Comparison of ENCODE assay signal across 8 cellular contexts in genomic region chr1:64505232-64505943, GRCh38. TPM values are rescaled to one million over a fixed set of nuclear protein-coding genes. Genes with fewer than 3 reads are reported as not detected.
DNase-seq lines count a peak whose midpoint lies in the region; ATAC-seq and TF ChIP-seq lines count a peak whose summit lies in the region.

No MANE protein-coding gene starts in this region.

- peak overlapping the region; percentile 66 for H4K8ac ChIP-seq in trophoblast cell (ENCODE audit: low read depth, low read length)

- H3K4me1 ChIP-seq in BLaER1 treated with 17β-estradiol and CSF1 and Interleukin-3, amounts not matched to agents 10 nM and 100 nM: peaks cover 11 to 61% (median 47%) of the 10 kb centered on the region in 10 experiments; a peak in 19 of 20 replicates
- H3K4me1 ChIP-seq in gastroesophageal sphincter (peaks cover 0 to 40% (median 6%) of the 10 kb centered on the region in 3 donors), trophoblast cell (ENCODE audit: control insufficient read depth in 1 of 2, insufficient read depth in 2 of 2, low read length in 2 of 2) (peaks cover 3 to 5% of the 10 kb centered on the region in 2 experiments), A673 (ENCODE audit: insufficient read depth, low read length, poor library complexity, severe bottlenecking) (peaks cover 73% of the 10 kb centered on the region)

- TF ChIP-seq EP300 in gastroesophageal sphincter (IDR thresholded peaks at IDR 0.05): no peak

- H3K79me2 ChIP-seq in trophoblast cell (ENCODE audit: control insufficient read depth, insufficient read depth, low read length, poor library complexity): no peaks in the 10 kb centered on the region

- H3K27ac ChIP-seq in BLaER1 treated with 17β-estradiol and CSF1 and Interleukin-3, amounts not matched to agents 10 nM and 100 nM: peak overlapping the region in 9 of 11 experiments; percentile 52 to 83 (median 75); a peak in 17 of 22 replicates
- H3K27ac ChIP-seq in gastroesophageal sphincter: peak overlapping the region in 3 of 4 donors; percentile 3 to 73 (median 61)
- H3K27ac ChIP-seq in trophoblast cell (ENCODE audit: low read depth, low read length): no peak overlapping the region
- no peak overlapping the region for H3K27ac ChIP-seq in A673 (ENCODE audit: low read depth, low read length, poor library complexity, severe bottlenecking)

- POLR2A ChIA-PET in A673 (lab: Charles Lee; ENCODE audit: low non-redundant PET): no interaction called here

- peak overlapping the region; percentile 49 to 79 (median 77); a peak in 21 of 22 replicates for H3K9ac ChIP-seq in BLaER1 treated with 17β-estradiol and CSF1 and Interleukin-3, amounts not matched to agents 10 nM and 100 nM
- H3K9ac ChIP-seq in trophoblast cell (ENCODE audit: low read length): peak overlapping the region; percentile 19

- H3K79me1 ChIP-seq in trophoblast cell (ENCODE audit: low read length): no peaks in the 10 kb centered on the region

- no peak overlapping the region for H2BK120ac ChIP-seq in trophoblast cell (ENCODE audit: insufficient read depth, low read length, poor library complexity)

- H4K12ac ChIP-seq in trophoblast cell (ENCODE audit: low read depth, low read length): peak overlapping the region; percentile 75

- no peak for TF ChIP-seq POLR2A in gastroesophageal sphincter (IDR thresholded peaks at IDR 0.05)

- H4K20me1 ChIP-seq in BLaER1 treated with 17β-estradiol and CSF1 and Interleukin-3, amounts not matched to agents 10 nM and 100 nM: no peaks in the 10 kb centered on the region

- H3K4me3 ChIP-seq in BLaER1 treated with 17β-estradiol and CSF1 and Interleukin-3, amounts not matched to agents 10 nM and 100 nM: peak overlapping the region; percentile 55 to 72 (median 60)
- peak overlapping the region; percentile 49 to 56 for H3K4me3 ChIP-seq in gastroesophageal sphincter
- peak overlapping the region; percentile 55 for H3K4me3 ChIP-seq in trophoblast cell (ENCODE audit: low read depth, low read length)
- no peak overlapping the region for H3K4me3 ChIP-seq in A673 (ENCODE audit: low read depth, low read length, poor library complexity, severe bottlenecking)

- 11% methylated on average over 5 of the region's 51 CpGs; no CpG with 5 or more reads in 1 of the 2 donors for WGBS in gastroesophageal sphincter (ENCODE audit: low coverage in 1 of 2), 2 donors
- no CpG with 5 or more reads among the region's 51 CpGs for WGBS in trophoblast cell (ENCODE audit: extremely low coverage, insufficient coverage, insufficient read length)

- H3K18ac ChIP-seq in trophoblast cell (ENCODE audit: low read length): no peak overlapping the region

- peak overlapping the region; percentile 56 for H3K14ac ChIP-seq in trophoblast cell (ENCODE audit: low read length)

- no peak overlapping the region for H3K23ac ChIP-seq in trophoblast cell (ENCODE audit: low read length)

- H2BK5ac ChIP-seq in trophoblast cell (ENCODE audit: low read depth, low read length, poor library complexity): no peak overlapping the region

- H2AK5ac ChIP-seq in trophoblast cell (ENCODE audit: low read length): no peak overlapping the region

- no peak overlapping the region for H2BK12ac ChIP-seq in trophoblast cell (ENCODE audit: low read length)

- H3K27me3 ChIP-seq in BLaER1 treated with 17β-estradiol and CSF1 and Interleukin-3, amounts not matched to agents 10 nM and 100 nM: no peaks in the 10 kb centered on the region
- H3K27me3 ChIP-seq in gastroesophageal sphincter: no peaks in the 10 kb centered on the region
- peaks cover 2% of the 10 kb centered on the region for H3K27me3 ChIP-seq in trophoblast cell (ENCODE audit: insufficient read depth, low read length)
- no peaks in the 10 kb centered on the region for H3K27me3 ChIP-seq in A673 (replicated peaks; ENCODE audit: insufficient read depth, low read depth, low read length, poor library complexity)

- ATAC-seq in gastroesophageal sphincter (peak; percentile 42), GM19397 (IDR thresholded peaks at IDR 0.05; ENCODE audit: unreplicated experiment) (no peak)

- no TSS peak for BruUV-seq in A673 (replicated peaks; lab: Mats Ljungman, UMichigan)

- DNase-seq in NCI-H2171 treated with DMSO at 0.1 percent for 48 hours (lab: John Stamatoyannopoulos, UW) (peak; percentile 83), activated T-helper 1 cell treated with Interleukin-2 at 50 U/mL for 16 hours (ENCODE audit: low read depth) (peak; percentile 11), trophoblast cell (peak in 1 of 2 donors; percentile 34), A673 (ENCODE audit: low spot score) (no peak), GDM1 (lab: John Stamatoyannopoulos, UW) (no peak)

- peak overlapping the region; percentile 99 for H2AFZ ChIP-seq in trophoblast cell (ENCODE audit: insufficient read depth, low read length, poor library complexity)

- no peak for TF ChIP-seq CTCF in gastroesophageal sphincter (IDR thresholded peaks at IDR 0.05)
- no peak for TF ChIP-seq CTCF in A673 (conservative IDR thresholded peaks at IDR 0.05; ENCODE audit: low read depth, low read length)

- no peak overlapping the region for H4K91ac ChIP-seq in trophoblast cell (ENCODE audit: low read depth, low read length)

- H3K4ac ChIP-seq in trophoblast cell (ENCODE audit: low read depth, low read length): no peak overlapping the region

- CTCF ChIA-PET in A673 (lab: Charles Lee): no interaction called here

- H3K36me3 ChIP-seq in BLaER1 treated with 17β-estradiol and CSF1 and Interleukin-3, amounts not matched to agents 10 nM and 100 nM: no peaks in the 10 kb centered on the region
- no peaks in the 10 kb centered on the region for H3K36me3 ChIP-seq in gastroesophageal sphincter
- H3K36me3 ChIP-seq in trophoblast cell (ENCODE audit: control insufficient read depth in 1 of 2, insufficient read depth in 2 of 2, low read length in 2 of 2): no peaks in the 10 kb centered on the region
- H3K36me3 ChIP-seq in A673 (ENCODE audit: insufficient read depth, low read length, poor library complexity, severe bottlenecking): peaks cover 3% of the 10 kb centered on the region

- intact Hi-C loops in A673 (cut with micrococcal nuclease; ENCODE audit: unreplicated experiment): no loop called here

- no peaks in the 10 kb centered on the region for H3K9me3 ChIP-seq in BLaER1 treated with 17β-estradiol and CSF1 and Interleukin-3, amounts not matched to agents 10 nM and 100 nM (replicated peaks in 1 of 11)
- H3K9me3 ChIP-seq in gastroesophageal sphincter (no peaks in the 10 kb centered on the region), trophoblast cell (ENCODE audit: insufficient read depth, low read depth, low read length) (no peaks in the 10 kb centered on the region), A673 (ENCODE audit: low read depth, low read length, poor library complexity, severe bottlenecking) (no peaks in the 10 kb centered on the region)

- H3K4me2 ChIP-seq in BLaER1 treated with 17β-estradiol and CSF1 and Interleukin-3, amounts not matched to agents 10 nM and 100 nM: peak overlapping the region; percentile 76 to 93 (median 86)
- peak overlapping the region; percentile 71 for H3K4me2 ChIP-seq in trophoblast cell (ENCODE audit: low read length)

RNA-seq across cellular contexts. Expression of gene CACHD1, which starts 35.5 kb away (rescaled TPM):
- total RNA-seq in gastroesophageal sphincter: 10 to 100 TPM in 2 of 4 donors, 1 to 10 TPM in 2; 7.7 to 20.1 (median 9.8) TPM
- 0.82 and 0.89 TPM in 2 replicates for polyA plus RNA-seq in trophoblast cell (2013)
- total RNA-seq in A673 (2021): 39.2 and 42.6 TPM in 2 replicates

Comparison
In these comparisons a context has a peak if more than half of its experiments do, and no peak if none do; other contexts are left out.
1. H3K27ac ChIP-seq: peak in BLaER1 treated with 17β-estradiol and CSF1 and Interleukin-3, amounts not matched to agents 10 nM and 100 nM (9 of 11) and gastroesophageal sphincter (3 of 4); none in trophoblast cell (single experiment) and A673 (single experiment).
2. DNase-seq: peak in NCI-H2171 treated with DMSO at 0.1 percent for 48 hours (single experiment) and activated T-helper 1 cell treated with Interleukin-2 at 50 U/mL for 16 hours (single experiment); none in A673 (single experiment) and GDM1 (single experiment).